ENCODE assay signal across 8 cellular contexts in genomic region chr2:11477994-11478393, GRCh38. TPM values are rescaled to one million over a fixed set of nuclear protein-coding genes. Genes with fewer than 3 reads are reported as not detected.
A peak's percentile ranks its signal among the peaks of the same experiment; 100 is the strongest.
DNase-seq lines count a peak whose midpoint lies in the region; TF ChIP-seq lines count a peak whose summit lies in the region.

No MANE protein-coding gene starts in this region.

- in situ Hi-C loops in astrocyte of the spinal cord (cut with HindIII; ENCODE audit: low sequenced_read_pairs): no loop called here

- no peaks in the 10 kb centered on the region for H3K36me3 ChIP-seq in smooth muscle cell (ENCODE audit: low read depth)

- H3K4me1 ChIP-seq in smooth muscle cell (ENCODE audit: low read depth): peaks cover 29% of the 10 kb centered on the region

- peak; percentile 46 for DNase-seq in GDM1 (lab: John Stamatoyannopoulos, UW)
- peak; percentile 53 for DNase-seq in HCEC 1CT
- peak; percentile 24 for DNase-seq in NCI-H146 treated with DMSO at 0.1 percent for 48 hours (lab: John Stamatoyannopoulos, UW; ENCODE audit: unreplicated experiment)
- DNase-seq in T-helper 9 cell: peak; percentile 87
- DNase-seq in astrocyte of the spinal cord (ENCODE audit: low read depth, low spot score): peak; percentile 81
- peak; percentile 58 to 87 for DNase-seq in hippocampal formation (lab: John Stamatoyannopoulos, UW)
- peak; percentile 55 for DNase-seq in smooth muscle cell (lab: John Stamatoyannopoulos, UW; ENCODE audit: unreplicated experiment)
- no peak for DNase-seq in cortex of kidney (lab: John Stamatoyannopoulos, UW)

- no peaks in the 10 kb centered on the region for H3K27me3 ChIP-seq in smooth muscle cell (ENCODE audit: low read depth)

- H3F3A ChIP-seq in smooth muscle cell (ENCODE audit: low read depth): peaks cover 8% of the 10 kb centered on the region

- 45% methylated on average over 2 of the region's 2 CpGs for WGBS in smooth muscle cell (ENCODE audit: low lambda C conversion rate)

- TF ChIP-seq CTCF in astrocyte of the spinal cord (IDR thresholded peaks at IDR 0.05; ENCODE audit: low read depth, low read length) (peak; percentile 85), smooth muscle cell (IDR thresholded peaks at IDR 0.05; ENCODE audit: borderline replicate concordance, insufficient read depth, poor library complexity, severe bottlenecking) (peak; percentile 90)

- H3K4me2 ChIP-seq in smooth muscle cell: no peak overlapping the region

- H4K20me1 ChIP-seq in smooth muscle cell (ENCODE audit: low read depth): no peaks in the 10 kb centered on the region

- H2AFZ ChIP-seq in smooth muscle cell (ENCODE audit: low read depth): no peak overlapping the region

- no peak overlapping the region for H3K9ac ChIP-seq in smooth muscle cell (ENCODE audit: low read depth)

- no peak overlapping the region for H3K4me3 ChIP-seq in astrocyte of the spinal cord (ENCODE audit: low read depth, low read length)
- no peak overlapping the region for H3K4me3 ChIP-seq in smooth muscle cell

- H3K9me3 ChIP-seq in smooth muscle cell (replicated peaks; ENCODE audit: low read depth): no peaks in the 10 kb centered on the region

- no peaks in the 10 kb centered on the region for H3K79me2 ChIP-seq in smooth muscle cell (ENCODE audit: low read depth)

- H3K27ac ChIP-seq in smooth muscle cell (ENCODE audit: low read depth): no peak overlapping the region

RNA-seq across cellular contexts. Expression of gene E2F6, which starts 12.0 kb away (rescaled TPM):
- total RNA-seq in smooth muscle cell: 18.0 and 18.3 TPM in 2 replicates
- 17.5 and 23.0 TPM in 2 replicates for polyA plus RNA-seq in smooth muscle cell

RNA-seq across cellular contexts. Expression of gene GREB1, which starts 55.9 kb away (rescaled TPM):
- 1.7 and 3.9 TPM in 2 replicates for total RNA-seq in smooth muscle cell
- 4.3 and 7.3 TPM in 2 replicates for polyA plus RNA-seq in smooth muscle cell
